In the genomic region with DNA sequence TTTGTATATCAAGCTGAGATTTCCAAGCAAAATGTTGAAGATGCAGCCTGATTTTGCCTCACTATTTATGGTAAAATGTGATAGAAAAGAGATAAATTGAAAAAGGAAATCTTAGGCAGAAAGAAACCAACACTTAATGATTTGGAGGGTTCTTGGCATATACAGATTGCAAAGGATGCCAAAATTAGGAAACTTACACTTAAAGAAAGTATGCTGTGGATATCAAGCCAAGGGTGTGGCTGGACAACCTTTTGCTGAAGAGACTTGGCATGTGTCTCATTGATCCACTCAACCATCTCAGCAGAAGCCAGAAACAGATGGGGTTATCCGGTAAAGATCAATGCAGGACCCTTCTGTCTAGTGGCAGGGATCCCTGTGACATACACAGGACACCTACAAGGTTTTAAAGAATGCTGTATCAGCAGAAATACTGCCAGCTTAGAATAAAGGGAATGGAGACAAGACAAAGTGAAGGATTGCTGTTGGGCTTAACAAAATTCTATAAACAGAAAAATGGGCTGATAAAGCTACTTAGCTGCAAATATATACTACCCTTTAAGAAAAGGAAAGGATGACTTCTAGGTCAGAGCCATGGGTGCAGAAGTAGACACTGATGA, we compare ENCODE assay signal across 20 cellular contexts.
"Had no signal": no experiment of that assay in that cellular context is flagged by ENCODE, and none has a peak within 500 bp of the region (broad histone marks: within the 10 kb centered on the region; RNA-seq: fewer than 3 reads in every experiment).

No MANE protein-coding gene starts in this region.

- H3K36me3 ChIP-seq: SJSA1 had no signal

- H3K27me3 ChIP-seq: SJSA1 had no signal

- H3K4me1 ChIP-seq: SJSA1 had no signal

- H3K4me3 ChIP-seq: SJSA1, SK-N-MC had no signal

- H3K27ac ChIP-seq: SJSA1, SK-N-MC had no signal

- H3K9me3 ChIP-seq: SJSA1 had no signal

- FAIRE-seq: RCC 7860 had no signal

- DNase-seq: Karpas-422, KG1, MM.1S, NCI-H1092 treated with DMSO at 0.1 percent for 48 hours, NCI-H1436, NCI-H187, NCI-H2029, NCI-H2081 treated with DMSO at 0.1 percent for 48 hours, NCI-H2171, NCI-H2227 treated with DMSO at 0.1 percent for 48 hours, NCI-H510A, NCI-H524 treated with DMSO at 0.1 percent for 48 hours, NCI-H69, NCI-H774, Right ventricle myocardium superior, RPMI8226, SIG-M5 had no signal
